ENCODE assay signal across 1 cellular context in the genomic region with DNA sequence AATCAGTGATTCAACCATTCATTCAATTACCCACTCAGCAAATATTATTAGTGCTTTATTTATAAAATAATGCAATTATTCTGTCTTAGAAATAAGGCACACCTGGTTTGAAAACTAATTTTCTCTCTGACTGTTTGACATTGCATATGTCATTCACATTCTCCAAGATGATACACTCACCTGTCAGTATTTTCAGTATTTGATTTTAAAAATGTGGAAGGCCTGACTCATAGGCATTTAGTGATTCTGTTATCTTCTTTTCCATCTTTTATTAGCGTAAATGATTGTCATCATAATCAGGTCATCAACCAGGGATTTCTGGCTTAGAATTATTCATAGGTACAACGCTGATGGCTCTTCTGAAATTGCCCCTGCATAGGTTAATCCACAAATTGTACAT.
TF ChIP-seq lines count a peak whose summit lies in the region.

No MANE protein-coding gene starts in this region.

TF ChIP-seq in WTC11, 78 proteins besides CTCF, POLR2A, EP300 and RAD21:
- TF ChIP-seq, protein P1, sequence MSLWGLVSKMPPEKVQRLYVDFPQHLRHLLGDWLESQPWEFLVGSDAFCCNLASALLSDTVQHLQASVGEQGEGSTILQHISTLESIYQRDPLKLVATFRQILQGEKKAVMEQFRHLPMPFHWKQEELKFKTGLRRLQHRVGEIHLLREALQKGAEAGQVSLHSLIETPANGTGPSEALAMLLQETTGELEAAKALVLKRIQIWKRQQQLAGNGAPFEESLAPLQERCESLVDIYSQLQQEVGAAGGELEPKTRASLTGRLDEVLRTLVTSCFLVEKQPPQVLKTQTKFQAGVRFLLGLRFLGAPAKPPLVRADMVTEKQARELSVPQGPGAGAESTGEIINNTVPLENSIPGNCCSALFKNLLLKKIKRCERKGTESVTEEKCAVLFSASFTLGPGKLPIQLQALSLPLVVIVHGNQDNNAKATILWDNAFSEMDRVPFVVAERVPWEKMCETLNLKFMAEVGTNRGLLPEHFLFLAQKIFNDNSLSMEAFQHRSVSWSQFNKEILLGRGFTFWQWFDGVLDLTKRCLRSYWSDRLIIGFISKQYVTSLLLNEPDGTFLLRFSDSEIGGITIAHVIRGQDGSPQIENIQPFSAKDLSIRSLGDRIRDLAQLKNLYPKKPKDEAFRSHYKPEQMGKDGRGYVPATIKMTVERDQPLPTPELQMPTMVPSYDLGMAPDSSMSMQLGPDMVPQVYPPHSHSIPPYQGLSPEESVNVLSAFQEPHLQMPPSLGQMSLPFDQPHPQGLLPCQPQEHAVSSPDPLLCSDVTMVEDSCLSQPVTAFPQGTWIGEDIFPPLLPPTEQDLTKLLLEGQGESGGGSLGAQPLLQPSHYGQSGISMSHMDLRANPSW (CRISPR knock-in tag; conservative IDR thresholded peaks at IDR 0.05; ENCODE audit: low read depth) = no peak
- TF ChIP-seq TP53 (CRISPR knock-in tag; IDR thresholded peaks at IDR 0.05) (no peak), GRHL2 (CRISPR knock-in tag; IDR thresholded peaks at IDR 0.05; ENCODE audit: insufficient replicate concordance, severe bottlenecking) (no peak), MXD4 (CRISPR knock-in tag; IDR thresholded peaks at IDR 0.05; ENCODE audit: borderline replicate concordance) (no peak), TEAD4 (CRISPR knock-in tag; IDR thresholded peaks at IDR 0.05) (no peak), ATF1 (CRISPR knock-in tag; IDR thresholded peaks at IDR 0.05) (no peak), ZNF138 (CRISPR knock-in tag; conservative IDR thresholded peaks at IDR 0.05) (no peak), ZNF121 (CRISPR knock-in tag; IDR thresholded peaks at IDR 0.05) (no peak)
- TF ChIP-seq, protein P2, sequence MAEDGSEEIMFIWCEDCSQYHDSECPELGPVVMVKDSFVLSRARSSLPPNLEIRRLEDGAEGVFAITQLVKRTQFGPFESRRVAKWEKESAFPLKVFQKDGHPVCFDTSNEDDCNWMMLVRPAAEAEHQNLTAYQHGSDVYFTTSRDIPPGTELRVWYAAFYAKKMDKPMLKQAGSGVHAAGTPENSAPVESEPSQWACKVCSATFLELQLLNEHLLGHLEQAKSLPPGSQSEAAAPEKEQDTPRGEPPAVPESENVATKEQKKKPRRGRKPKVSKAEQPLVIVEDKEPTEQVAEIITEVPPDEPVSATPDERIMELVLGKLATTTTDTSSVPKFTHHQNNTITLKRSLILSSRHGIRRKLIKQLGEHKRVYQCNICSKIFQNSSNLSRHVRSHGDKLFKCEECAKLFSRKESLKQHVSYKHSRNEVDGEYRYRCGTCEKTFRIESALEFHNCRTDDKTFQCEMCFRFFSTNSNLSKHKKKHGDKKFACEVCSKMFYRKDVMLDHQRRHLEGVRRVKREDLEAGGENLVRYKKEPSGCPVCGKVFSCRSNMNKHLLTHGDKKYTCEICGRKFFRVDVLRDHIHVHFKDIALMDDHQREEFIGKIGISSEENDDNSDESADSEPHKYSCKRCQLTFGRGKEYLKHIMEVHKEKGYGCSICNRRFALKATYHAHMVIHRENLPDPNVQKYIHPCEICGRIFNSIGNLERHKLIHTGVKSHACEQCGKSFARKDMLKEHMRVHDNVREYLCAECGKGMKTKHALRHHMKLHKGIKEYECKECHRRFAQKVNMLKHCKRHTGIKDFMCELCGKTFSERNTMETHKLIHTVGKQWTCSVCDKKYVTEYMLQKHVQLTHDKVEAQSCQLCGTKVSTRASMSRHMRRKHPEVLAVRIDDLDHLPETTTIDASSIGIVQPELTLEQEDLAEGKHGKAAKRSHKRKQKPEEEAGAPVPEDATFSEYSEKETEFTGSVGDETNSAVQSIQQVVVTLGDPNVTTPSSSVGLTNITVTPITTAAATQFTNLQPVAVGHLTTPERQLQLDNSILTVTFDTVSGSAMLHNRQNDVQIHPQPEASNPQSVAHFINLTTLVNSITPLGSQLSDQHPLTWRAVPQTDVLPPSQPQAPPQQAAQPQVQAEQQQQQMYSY (CRISPR knock-in tag; IDR thresholded peaks at IDR 0.05) = no peak
